ENCODE assay signal across 8 cellular contexts in genomic region chr16:27748868-27749546, GRCh38.
DNase-seq lines count a peak whose midpoint lies in the region; ATAC-seq and TF ChIP-seq lines count a peak whose summit lies in the region.

No MANE protein-coding gene starts in this region.

- no peaks in the 10 kb centered on the region for H3K9me3 ChIP-seq in HEK293 (ENCODE audit: control insufficient read depth, insufficient read depth, low read depth, low read length)

- H3K4me1 ChIP-seq in HEK293 (ENCODE audit: control insufficient read depth, insufficient read depth, low read length) = 0 out of 2 replicates have a peak, but pooled peaks cover 4% of the 10 kb centered on the region

- H3K4me3 Mint-ChIP-seq in central memory CD8-positive, alpha-beta T cell = no peak overlapping the region

- no peak overlapping the region for H3K4me3 ChIP-seq in HEK293 (ENCODE audit: low read depth, low read length)

- H3K27ac Mint-ChIP-seq in central memory CD8-positive, alpha-beta T cell (ENCODE audit: low read depth) = peak overlapping the region; percentile 14

- DNase-seq in DMS 273 treated with DMSO at 0.1 percent for 48 hours (lab: John Stamatoyannopoulos, UW) (peak; percentile 6), RWPE1 (ENCODE audit: low spot score) (peak; percentile 85), lung microvascular endothelial cell (ENCODE audit: low read depth in 2 of 2) (peak; percentile 70 to 73), NCI-H128 (lab: John Stamatoyannopoulos, UW; ENCODE audit: unreplicated experiment) (no peak)
- no peak for DNase-seq in central memory CD8-positive, alpha-beta T cell (ENCODE audit: low spot score in 2 of 2)

- TF ChIP-seq CTCF in HEK293 (tag by site-specific recombination; IDR thresholded peaks at IDR 0.05) (no peak), RWPE1 (conservative IDR thresholded peaks at IDR 0.05; ENCODE audit: low read depth) (no peak)

- no peaks in the 10 kb centered on the region for H3K36me3 ChIP-seq in HEK293 (ENCODE audit: control insufficient read depth in 2 of 2, insufficient read depth in 1 of 2, low read length in 2 of 2)

- H3K27me3 Mint-ChIP-seq in central memory CD8-positive, alpha-beta T cell = no peaks in the 10 kb centered on the region

- POLR2A ChIA-PET in HEK293 (lab: Yijun Ruan, JAX) (no interaction called here), RWPE1 (lab: Yijun Ruan, JAX; ENCODE audit: low non-redundant PET) (no interaction called here)

- H3K27ac ChIP-seq in HEK293 (ENCODE audit: extremely low read depth, low read depth, low read length) (no peak overlapping the region), RWPE1 (peak overlapping the region; percentile 82)

- ATAC-seq in central memory CD8-positive, alpha-beta T cell (replicated peaks; ENCODE audit: extremely low read depth, poor library complexity, severe bottlenecking) = peak; percentile 58
- no peak for ATAC-seq in GM18868 (IDR thresholded peaks at IDR 0.05; ENCODE audit: unreplicated experiment)
- no peak for ATAC-seq in GM21515 (IDR thresholded peaks at IDR 0.05; ENCODE audit: unreplicated experiment)

- no peaks in the 10 kb centered on the region for H3K4me1 Mint-ChIP-seq in central memory CD8-positive, alpha-beta T cell

- H3K9me3 Mint-ChIP-seq in central memory CD8-positive, alpha-beta T cell = no peaks in the 10 kb centered on the region

- peaks cover 10% of the 10 kb centered on the region for H3K36me3 Mint-ChIP-seq in central memory CD8-positive, alpha-beta T cell (ENCODE audit: insufficient read depth)

- CTCF ChIA-PET in HEK293 (lab: Yijun Ruan, JAX) (no interaction called here), RWPE1 (lab: Yijun Ruan, JAX) (no interaction called here)

TF ChIP-seq in HEK293, 187 proteins besides CTCF, POLR2A, EP300 and RAD21:
- TF ChIP-seq KLF10 (tag by site-specific recombination; IDR thresholded peaks at IDR 0.05) (peak; percentile 76), PRDM4 (tag by site-specific recombination; IDR thresholded peaks at IDR 0.05) (0 out of 2 replicates have a peak, but pooled peaks have one; percentile 18), KLF9 (tag by site-specific recombination; IDR thresholded peaks at IDR 0.05; ENCODE audit: low read depth) (peak; percentile 17; the same call in 1 of the 2 replicates), ZNF692 (tag by site-specific recombination; IDR thresholded peaks at IDR 0.05) (no peak)

Comparison
In these comparisons a context has a peak if more than half of its experiments do, and no peak if none do; other contexts are left out.
1. DNase-seq: peak in DMS 273 treated with DMSO at 0.1 percent for 48 hours (single experiment), RWPE1 (single experiment) and lung microvascular endothelial cell (2 of 2); none in central memory CD8-positive, alpha-beta T cell (0 of 2) and NCI-H128 (single experiment).